Comparison of ENCODE assay signal across 8 cellular contexts in genomic region chr13:41132512-41133152, GRCh38. TPM values are rescaled to one million over a fixed set of nuclear protein-coding genes. Genes with fewer than 3 reads are reported as not detected.
DNase-seq lines count a peak whose midpoint lies in the region; ATAC-seq and TF ChIP-seq lines count a peak whose summit lies in the region.

Gene KBTBD6 (minus strand): TSS chr13:41132802. CDS start chr13:41132511, 291 bp downstream.

- DNase-seq in NCI-H187 (lab: John Stamatoyannopoulos, UW) (peak; percentile 83 to 87), T-helper 2 cell (peak; percentile 78 to 97 (median 88)), anterior cingulate cortex (lab: John Stamatoyannopoulos, UW) (peak; percentile 80 to 98 (median 95)), left ventricle myocardium superior (peak; percentile 97), progenitor cell of endocrine pancreas (ENCODE audit: low spot score, unreplicated experiment) (peak; percentile 88), ureter (ENCODE audit: low spot score) (peak; percentile 96)

- H3K9me3 Mint-ChIP-seq in progenitor cell of endocrine pancreas (ENCODE audit: low read depth): no peaks in the 10 kb centered on the region

- H3K4me1 Mint-ChIP-seq in progenitor cell of endocrine pancreas (ENCODE audit: low read depth): peaks cover 32% of the 10 kb centered on the region

- TF ChIP-seq CTCF in progenitor cell of endocrine pancreas (IDR thresholded peaks at IDR 0.05; ENCODE audit: unreplicated experiment): no peak

- intact Hi-C loops in left ventricle myocardium superior (cut with micrococcal nuclease): loop anchor here (5.0 kb wide), 1 partner anchor 65 kb away; no protein-coding TSS in a partner anchor

- H3K36me3 Mint-ChIP-seq in progenitor cell of endocrine pancreas (ENCODE audit: insufficient read depth): peaks cover 4% of the 10 kb centered on the region

- ATAC-seq in GM18502 (IDR thresholded peaks at IDR 0.05; ENCODE audit: poor library complexity, unreplicated experiment) (peak; percentile 97), HG02943 (IDR thresholded peaks at IDR 0.05; ENCODE audit: low read depth, unreplicated experiment) (peak; percentile 90), left ventricle myocardium superior (peak; percentile 99)

- peak within 1 kb of the TSS; percentile 97 for H3K27ac Mint-ChIP-seq in progenitor cell of endocrine pancreas

- no peaks in the 10 kb centered on the region for H3K27me3 Mint-ChIP-seq in progenitor cell of endocrine pancreas

- peak within 1 kb of the TSS; percentile 96 for H3K4me3 Mint-ChIP-seq in progenitor cell of endocrine pancreas (ENCODE audit: low read depth)

RNA-seq across cellular contexts. Expression of gene KBTBD6, which starts in this region (rescaled TPM):
- total RNA-seq in left ventricle myocardium superior (10.7 TPM), progenitor cell of endocrine pancreas (11.1 and 12.5 TPM in 2 replicates), ureter (7.0 TPM)

Comparison
In these comparisons a context has a peak if more than half of its experiments do, and no peak if none do; other contexts are left out.
1. Peak in every context shown above with its lines: DNase-seq and ATAC-seq.